In genomic region chrX:121754301-121754700, GRCh38 we compare ENCODE assay signal across 28 cellular contexts.
"Had no signal": no experiment of that assay in that cellular context is flagged by ENCODE, and none has a peak within 500 bp of the region (broad histone marks: within the 10 kb centered on the region; RNA-seq: fewer than 3 reads in every experiment).

No MANE protein-coding gene starts in this region.

- H3K27me3 ChIP-seq: colonic mucosa, esophagus muscularis mucosa, esophagus squamous epithelium, foreskin keratinocyte, gastrocnemius medialis, gastroesophageal sphincter, heart left ventricle, heart right ventricle had no signal

- H3K4me1 Mint-ChIP-seq: endodermal cell had no signal

- H3K36me3 ChIP-seq: colonic mucosa, esophagus muscularis mucosa, esophagus squamous epithelium, gastrocnemius medialis, gastroesophageal sphincter, heart left ventricle, heart right ventricle had no signal

- H3K9me3 Mint-ChIP-seq: dendritic cell treated with granulocyte-macrophage colony-stimulating factor and Interleukin-4, amounts not matched to agents 40 ng/mL and 50 ng/mL, for 4 days; effector memory CD8-positive, alpha-beta T cell had no signal

- H3K4me3 Mint-ChIP-seq: dendritic cell treated with granulocyte-macrophage colony-stimulating factor and Interleukin-4, amounts not matched to agents 40 ng/mL and 50 ng/mL, for 4 days; effector memory CD8-positive, alpha-beta T cell; endodermal cell had no signal

- H3K4me1 ChIP-seq: colonic mucosa, esophagus muscularis mucosa, esophagus squamous epithelium, foreskin keratinocyte, gastrocnemius medialis, gastroesophageal sphincter, heart left ventricle, heart right ventricle had no signal

- H3K9me3 ChIP-seq: colonic mucosa, esophagus muscularis mucosa, esophagus squamous epithelium, gastrocnemius medialis, gastroesophageal sphincter, heart left ventricle, heart right ventricle had no signal

- H3K27me3 Mint-ChIP-seq: dendritic cell treated with granulocyte-macrophage colony-stimulating factor and Interleukin-4, amounts not matched to agents 40 ng/mL and 50 ng/mL, for 4 days; effector memory CD8-positive, alpha-beta T cell had no signal

- ATAC-seq: effector memory CD8-positive, alpha-beta T cell; esophagus mucosa; foreskin keratinocyte; gastrocnemius medialis; gastroesophageal sphincter; heart left ventricle; heart right ventricle had no signal

- H3K4me3 ChIP-seq: colonic mucosa, coronary artery, dorsolateral prefrontal cortex, esophagus muscularis mucosa, esophagus squamous epithelium, gastrocnemius medialis, gastroesophageal sphincter, heart left ventricle, heart right ventricle had no signal

- H3K27ac Mint-ChIP-seq: dendritic cell treated with granulocyte-macrophage colony-stimulating factor and Interleukin-4, amounts not matched to agents 40 ng/mL and 50 ng/mL, for 4 days; effector memory CD8-positive, alpha-beta T cell; endodermal cell had no signal

- DNase-seq: colonic mucosa; cortex of kidney; dermis blood vessel endothelial cell; dorsolateral prefrontal cortex; effector CD4-positive, alpha-beta T cell; effector CD8-positive, alpha-beta T cell; effector memory CD4-positive, alpha-beta T cell; effector memory CD8-positive, alpha-beta T cell; endodermal cell; erythroblast; esophagus squamous epithelium; foreskin fibroblast; foreskin keratinocyte; foreskin melanocyte; gastrocnemius medialis; glutamatergic neuron; head of caudate nucleus; heart left ventricle; heart right ventricle had no signal

- FAIRE-seq: endometrium, endothelial cell of umbilical vein, frontal cortex had no signal

- H3K27ac ChIP-seq: colonic mucosa, coronary artery, dorsolateral prefrontal cortex, epithelial cell of prostate, esophagus muscularis mucosa, esophagus squamous epithelium, foreskin keratinocyte, gastrocnemius medialis, gastroesophageal sphincter, heart left ventricle, heart right ventricle had no signal
